In the genomic region with DNA sequence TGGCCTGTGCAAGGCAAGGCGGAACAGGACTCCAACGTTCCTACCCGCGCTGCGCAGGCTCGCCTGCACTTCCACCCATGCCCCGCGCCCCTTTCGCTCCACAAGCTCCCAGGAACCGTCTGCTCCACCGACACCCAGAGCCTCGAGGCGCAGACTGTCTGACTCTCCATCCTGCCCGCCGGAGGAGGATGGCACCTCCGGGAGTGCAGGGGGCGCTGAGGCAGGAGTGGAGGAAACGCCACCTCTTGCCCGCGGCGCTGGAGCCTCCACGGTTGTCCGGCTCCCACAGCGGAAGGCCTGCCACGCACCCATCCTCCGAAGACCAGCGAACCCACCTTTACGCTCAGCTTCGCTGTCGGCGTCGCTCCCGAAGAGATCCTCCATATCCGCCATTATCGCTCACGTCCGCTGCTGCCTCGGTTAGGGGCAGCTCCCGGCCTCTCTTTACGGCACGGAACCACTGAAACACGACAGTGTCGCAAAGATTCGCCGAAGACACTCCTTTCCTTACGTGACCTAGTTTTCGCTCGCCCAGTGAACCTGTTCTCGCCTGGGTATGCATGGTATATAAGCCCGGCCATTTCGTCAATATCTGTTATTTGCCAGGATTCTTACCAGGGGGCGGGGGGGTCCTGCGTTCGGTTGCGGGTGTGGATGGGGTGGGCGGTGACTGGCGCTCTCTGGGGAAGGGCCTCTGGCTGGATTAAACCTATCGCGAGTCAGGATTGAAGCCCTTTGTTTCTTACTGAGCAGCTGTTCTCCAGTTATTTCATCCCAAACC, we compare ENCODE assay signal across 1 cellular context.
TF ChIP-seq lines count a peak whose summit lies in the region.

LEO1 (minus strand) TSS at position 426 of the 781 bp plus-strand sequence; CDS start at position 393, 33 bp downstream.

TF ChIP-seq in WTC11, 78 proteins besides CTCF, POLR2A, EP300 and RAD21 (continued from another document):
- 0 out of 2 replicates have a peak, but pooled peaks have one; percentile 53 for TF ChIP-seq ZNF281 (CRISPR knock-in tag; IDR thresholded peaks at IDR 0.05)
- TF ChIP-seq ELF4 (CRISPR knock-in tag; IDR thresholded peaks at IDR 0.05; ENCODE audit: low read depth) = no peak
- TF ChIP-seq SMAD4 (CRISPR knock-in tag; IDR thresholded peaks at IDR 0.05) = peak; percentile 61; the same call in 1 of the 2 replicates
